ENCODE assay signal across 7 cellular contexts in the genomic region with DNA sequence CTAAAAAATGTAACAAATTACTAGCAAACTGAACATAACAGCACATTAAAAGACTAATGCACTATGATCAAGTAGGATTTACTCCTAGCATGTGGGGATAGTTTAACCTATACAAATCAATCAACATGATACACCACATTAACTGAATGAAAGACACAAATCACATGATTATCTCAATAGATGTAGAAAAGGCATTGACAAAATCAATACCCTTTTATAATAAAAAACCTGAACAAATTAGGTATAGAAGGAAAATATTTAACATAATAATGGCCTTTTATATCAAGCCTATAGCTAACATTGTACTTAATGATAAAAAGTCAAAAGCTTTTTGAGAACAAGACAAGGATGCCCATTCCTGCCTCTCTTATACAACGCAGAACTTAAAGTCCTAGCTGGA.
"Had no signal": no experiment of that assay in that cellular context is flagged by ENCODE, and none has a peak within 500 bp of the region (broad histone marks: within the 10 kb centered on the region; RNA-seq: fewer than 3 reads in every experiment).

No MANE protein-coding gene starts in this region.

- H3K27ac ChIP-seq: HL-60, KMS-11 had no signal

- DNase-seq: IMR-90, KBM-7, KG1 had no signal

- FAIRE-seq: HepG2, HTR-8/SVneo had no signal

- ATAC-seq: HepG2 had no signal

- H3K4me2 ChIP-seq: KMS-11 had no signal

- H3K9ac ChIP-seq: KMS-11 had no signal
